1 cellular context compared by ENCODE assay signal in genomic region chr4:70705146-70705855, GRCh38.
TF ChIP-seq lines count a peak whose summit lies in the region.

No MANE protein-coding gene starts in this region.

TF ChIP-seq in HepG2, 621 proteins besides CTCF, POLR2A, EP300 and RAD21 (continued from another document and continues in another):
- TF ChIP-seq, protein P1, sequence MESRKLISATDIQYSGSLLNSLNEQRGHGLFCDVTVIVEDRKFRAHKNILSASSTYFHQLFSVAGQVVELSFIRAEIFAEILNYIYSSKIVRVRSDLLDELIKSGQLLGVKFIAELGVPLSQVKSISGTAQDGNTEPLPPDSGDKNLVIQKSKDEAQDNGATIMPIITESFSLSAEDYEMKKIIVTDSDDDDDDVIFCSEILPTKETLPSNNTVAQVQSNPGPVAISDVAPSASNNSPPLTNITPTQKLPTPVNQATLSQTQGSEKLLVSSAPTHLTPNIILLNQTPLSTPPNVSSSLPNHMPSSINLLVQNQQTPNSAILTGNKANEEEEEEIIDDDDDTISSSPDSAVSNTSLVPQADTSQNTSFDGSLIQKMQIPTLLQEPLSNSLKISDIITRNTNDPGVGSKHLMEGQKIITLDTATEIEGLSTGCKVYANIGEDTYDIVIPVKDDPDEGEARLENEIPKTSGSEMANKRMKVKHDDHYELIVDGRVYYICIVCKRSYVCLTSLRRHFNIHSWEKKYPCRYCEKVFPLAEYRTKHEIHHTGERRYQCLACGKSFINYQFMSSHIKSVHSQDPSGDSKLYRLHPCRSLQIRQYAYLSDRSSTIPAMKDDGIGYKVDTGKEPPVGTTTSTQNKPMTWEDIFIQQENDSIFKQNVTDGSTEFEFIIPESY (CRISPR knock-in tag; IDR thresholded peaks at IDR 0.05): no peak
- TF ChIP-seq XBP1 (CRISPR knock-in tag; IDR thresholded peaks at IDR 0.05): no peak
- TF ChIP-seq THAP9 (CRISPR knock-in tag; IDR thresholded peaks at IDR 0.05; ENCODE audit: borderline replicate concordance): peak; percentile 49; the same call in 1 of the 2 replicates
- no peak for TF ChIP-seq ZNF562 (CRISPR knock-in tag; IDR thresholded peaks at IDR 0.05; ENCODE audit: borderline replicate concordance)
- TF ChIP-seq ZNF513 (CRISPR knock-in tag; conservative IDR thresholded peaks at IDR 0.05): no peak
- no peak for TF ChIP-seq ZNF646 (CRISPR knock-in tag; IDR thresholded peaks at IDR 0.05)
- TF ChIP-seq KDM5B (CRISPR knock-in tag; IDR thresholded peaks at IDR 0.05; ENCODE audit: borderline replicate concordance): peak; percentile 76; the same call in 1 of the 2 replicates
- peak; percentile 69; the same call in 1 of the 2 replicates for TF ChIP-seq SALL2 (CRISPR knock-in tag; IDR thresholded peaks at IDR 0.05)
- TF ChIP-seq, protein P2, sequence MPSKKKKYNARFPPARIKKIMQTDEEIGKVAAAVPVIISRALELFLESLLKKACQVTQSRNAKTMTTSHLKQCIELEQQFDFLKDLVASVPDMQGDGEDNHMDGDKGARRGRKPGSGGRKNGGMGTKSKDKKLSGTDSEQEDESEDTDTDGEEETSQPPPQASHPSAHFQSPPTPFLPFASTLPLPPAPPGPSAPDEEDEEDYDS (CRISPR knock-in tag; IDR thresholded peaks at IDR 0.05): no peak
- peak; percentile 68 for TF ChIP-seq RBM39 (IDR thresholded peaks at IDR 0.05; ENCODE audit: low read depth, low read length, poor library complexity, severe bottlenecking)
- TF ChIP-seq, protein P3, sequence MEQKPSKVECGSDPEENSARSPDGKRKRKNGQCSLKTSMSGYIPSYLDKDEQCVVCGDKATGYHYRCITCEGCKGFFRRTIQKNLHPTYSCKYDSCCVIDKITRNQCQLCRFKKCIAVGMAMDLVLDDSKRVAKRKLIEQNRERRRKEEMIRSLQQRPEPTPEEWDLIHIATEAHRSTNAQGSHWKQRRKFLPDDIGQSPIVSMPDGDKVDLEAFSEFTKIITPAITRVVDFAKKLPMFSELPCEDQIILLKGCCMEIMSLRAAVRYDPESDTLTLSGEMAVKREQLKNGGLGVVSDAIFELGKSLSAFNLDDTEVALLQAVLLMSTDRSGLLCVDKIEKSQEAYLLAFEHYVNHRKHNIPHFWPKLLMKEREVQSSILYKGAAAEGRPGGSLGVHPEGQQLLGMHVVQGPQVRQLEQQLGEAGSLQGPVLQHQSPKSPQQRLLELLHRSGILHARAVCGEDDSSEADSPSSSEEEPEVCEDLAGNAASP (CRISPR knock-in tag; IDR thresholded peaks at IDR 0.05; ENCODE audit: borderline replicate concordance): peak; percentile 46; the same call in 1 of the 2 replicates
- TF ChIP-seq, protein P4, sequence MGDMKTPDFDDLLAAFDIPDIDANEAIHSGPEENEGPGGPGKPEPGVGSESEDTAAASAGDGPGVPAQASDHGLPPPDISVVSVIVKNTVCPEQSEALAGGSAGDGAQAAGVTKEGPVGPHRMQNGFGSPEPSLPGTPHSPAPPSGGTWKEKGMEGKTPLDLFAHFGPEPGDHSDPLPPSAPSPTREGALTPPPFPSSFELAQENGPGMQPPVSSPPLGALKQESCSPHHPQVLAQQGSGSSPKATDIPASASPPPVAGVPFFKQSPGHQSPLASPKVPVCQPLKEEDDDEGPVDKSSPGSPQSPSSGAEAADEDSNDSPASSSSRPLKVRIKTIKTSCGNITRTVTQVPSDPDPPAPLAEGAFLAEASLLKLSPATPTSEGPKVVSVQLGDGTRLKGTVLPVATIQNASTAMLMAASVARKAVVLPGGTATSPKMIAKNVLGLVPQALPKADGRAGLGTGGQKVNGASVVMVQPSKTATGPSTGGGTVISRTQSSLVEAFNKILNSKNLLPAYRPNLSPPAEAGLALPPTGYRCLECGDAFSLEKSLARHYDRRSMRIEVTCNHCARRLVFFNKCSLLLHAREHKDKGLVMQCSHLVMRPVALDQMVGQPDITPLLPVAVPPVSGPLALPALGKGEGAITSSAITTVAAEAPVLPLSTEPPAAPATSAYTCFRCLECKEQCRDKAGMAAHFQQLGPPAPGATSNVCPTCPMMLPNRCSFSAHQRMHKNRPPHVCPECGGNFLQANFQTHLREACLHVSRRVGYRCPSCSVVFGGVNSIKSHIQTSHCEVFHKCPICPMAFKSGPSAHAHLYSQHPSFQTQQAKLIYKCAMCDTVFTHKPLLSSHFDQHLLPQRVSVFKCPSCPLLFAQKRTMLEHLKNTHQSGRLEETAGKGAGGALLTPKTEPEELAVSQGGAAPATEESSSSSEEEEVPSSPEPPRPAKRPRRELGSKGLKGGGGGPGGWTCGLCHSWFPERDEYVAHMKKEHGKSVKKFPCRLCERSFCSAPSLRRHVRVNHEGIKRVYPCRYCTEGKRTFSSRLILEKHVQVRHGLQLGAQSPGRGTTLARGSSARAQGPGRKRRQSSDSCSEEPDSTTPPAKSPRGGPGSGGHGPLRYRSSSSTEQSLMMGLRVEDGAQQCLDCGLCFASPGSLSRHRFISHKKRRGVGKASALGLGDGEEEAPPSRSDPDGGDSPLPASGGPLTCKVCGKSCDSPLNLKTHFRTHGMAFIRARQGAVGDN (CRISPR knock-in tag; IDR thresholded peaks at IDR 0.05): peak; percentile 92
- peak; percentile 39; the same call in 1 of the 2 replicates for TF ChIP-seq TBX2 (CRISPR knock-in tag; IDR thresholded peaks at IDR 0.05; ENCODE audit: borderline replicate concordance)
- peak; percentile 29; the same call in 1 of the 2 replicates for TF ChIP-seq SP4 (CRISPR knock-in tag; IDR thresholded peaks at IDR 0.05)
- TF ChIP-seq, protein P5, sequence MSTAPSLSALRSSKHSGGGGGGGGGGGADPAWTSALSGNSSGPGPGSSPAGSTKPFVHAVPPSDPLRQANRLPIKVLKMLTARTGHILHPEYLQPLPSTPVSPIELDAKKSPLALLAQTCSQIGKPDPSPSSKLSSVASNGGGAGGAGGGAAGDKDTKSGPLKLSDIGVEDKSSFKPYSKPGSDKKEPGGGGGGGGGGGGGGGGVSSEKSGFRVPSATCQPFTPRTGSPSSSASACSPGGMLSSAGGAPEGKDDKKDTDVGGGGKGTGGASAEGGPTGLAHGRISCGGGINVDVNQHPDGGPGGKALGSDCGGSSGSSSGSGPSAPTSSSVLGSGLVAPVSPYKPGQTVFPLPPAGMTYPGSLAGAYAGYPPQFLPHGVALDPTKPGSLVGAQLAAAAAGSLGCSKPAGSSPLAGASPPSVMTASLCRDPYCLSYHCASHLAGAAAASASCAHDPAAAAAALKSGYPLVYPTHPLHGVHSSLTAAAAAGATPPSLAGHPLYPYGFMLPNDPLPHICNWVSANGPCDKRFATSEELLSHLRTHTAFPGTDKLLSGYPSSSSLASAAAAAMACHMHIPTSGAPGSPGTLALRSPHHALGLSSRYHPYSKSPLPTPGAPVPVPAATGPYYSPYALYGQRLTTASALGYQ (CRISPR knock-in tag; IDR thresholded peaks at IDR 0.05): no peak
- no peak for TF ChIP-seq FOXC1 (CRISPR knock-in tag; IDR thresholded peaks at IDR 0.05; ENCODE audit: borderline replicate concordance)
- TF ChIP-seq GZF1 (CRISPR knock-in tag; IDR thresholded peaks at IDR 0.05): no peak
- no peak for TF ChIP-seq FIP1L1 (IDR thresholded peaks at IDR 0.05; ENCODE audit: borderline replicate concordance, insufficient read depth, low read depth, low read length)
- no peak for TF ChIP-seq RORA (CRISPR knock-in tag; IDR thresholded peaks at IDR 0.05)
- no peak for TF ChIP-seq SP2 (CRISPR knock-in tag; IDR thresholded peaks at IDR 0.05)
- no peak for TF ChIP-seq RFXANK (CRISPR knock-in tag; IDR thresholded peaks at IDR 0.05)
- TF ChIP-seq ZNF484 (CRISPR knock-in tag; IDR thresholded peaks at IDR 0.05; ENCODE audit: borderline replicate concordance, low read depth): no peak
- TF ChIP-seq SSRP1 (CRISPR knock-in tag; IDR thresholded peaks at IDR 0.05): no peak
- TF ChIP-seq, protein P6, sequence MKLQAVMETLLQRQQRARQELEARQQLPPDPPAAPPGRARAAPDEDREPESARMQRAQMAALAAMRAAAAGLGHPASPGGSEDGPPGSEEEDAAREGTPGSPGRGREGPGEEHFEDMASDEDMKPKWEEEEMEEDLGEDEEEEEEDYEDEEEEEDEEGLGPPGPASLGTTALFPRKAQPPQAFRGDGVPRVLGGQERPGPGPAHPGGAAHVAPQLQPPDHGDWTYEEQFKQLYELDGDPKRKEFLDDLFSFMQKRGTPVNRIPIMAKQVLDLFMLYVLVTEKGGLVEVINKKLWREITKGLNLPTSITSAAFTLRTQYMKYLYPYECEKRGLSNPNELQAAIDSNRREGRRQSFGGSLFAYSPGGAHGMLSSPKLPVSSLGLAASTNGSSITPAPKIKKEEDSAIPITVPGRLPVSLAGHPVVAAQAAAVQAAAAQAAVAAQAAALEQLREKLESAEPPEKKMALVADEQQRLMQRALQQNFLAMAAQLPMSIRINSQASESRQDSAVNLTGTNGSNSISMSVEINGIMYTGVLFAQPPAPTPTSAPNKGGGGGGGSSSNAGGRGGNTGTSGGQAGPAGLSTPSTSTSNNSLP (IDR thresholded peaks at IDR 0.05; ENCODE audit: low read depth, low read length): no peak
- TF ChIP-seq, protein P7, sequence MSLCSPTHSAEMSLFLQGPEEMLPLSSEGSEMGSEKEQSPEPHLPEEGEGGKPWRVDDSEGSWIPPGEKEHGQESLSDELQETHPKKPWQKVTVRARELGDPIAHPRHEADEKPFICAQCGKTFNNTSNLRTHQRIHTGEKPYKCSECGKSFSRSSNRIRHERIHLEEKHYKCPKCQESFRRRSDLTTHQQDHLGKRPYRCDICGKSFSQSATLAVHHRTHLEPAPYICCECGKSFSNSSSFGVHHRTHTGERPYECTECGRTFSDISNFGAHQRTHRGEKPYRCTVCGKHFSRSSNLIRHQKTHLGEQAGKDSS (CRISPR knock-in tag; IDR thresholded peaks at IDR 0.05; ENCODE audit: borderline replicate concordance, low read depth): no peak
- TF ChIP-seq, protein P8, sequence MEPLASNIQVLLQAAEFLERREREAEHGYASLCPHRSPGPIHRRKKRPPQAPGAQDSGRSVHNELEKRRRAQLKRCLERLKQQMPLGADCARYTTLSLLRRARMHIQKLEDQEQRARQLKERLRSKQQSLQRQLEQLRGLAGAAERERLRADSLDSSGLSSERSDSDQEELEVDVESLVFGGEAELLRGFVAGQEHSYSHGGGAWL (CRISPR knock-in tag; IDR thresholded peaks at IDR 0.05): peak; percentile 88; the same call in 1 of the 2 replicates
